10 cellular contexts compared by ENCODE assay signal in the genomic region with DNA sequence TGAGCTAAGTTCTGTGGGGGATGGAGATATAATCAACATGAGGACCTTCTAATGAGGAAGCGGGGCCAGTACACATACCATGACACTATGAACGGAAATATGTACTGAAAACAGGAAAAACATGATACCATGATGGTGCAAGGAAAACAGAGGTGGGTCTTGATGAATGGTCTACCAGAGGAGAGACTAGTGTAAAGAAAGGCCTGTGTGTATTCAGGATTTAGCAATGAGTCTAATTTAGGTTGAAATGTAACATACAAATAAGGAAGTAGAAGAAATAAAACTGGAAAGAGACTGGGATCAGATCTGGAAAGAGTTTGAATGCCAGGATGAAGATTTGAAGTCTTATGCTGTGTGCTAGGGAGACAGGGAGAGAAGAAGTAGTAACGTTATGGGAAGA. TPM values are rescaled to one million over a fixed set of nuclear protein-coding genes. Genes with fewer than 3 reads are reported as not detected.
DNase-seq lines count a peak whose midpoint lies in the region; ATAC-seq and TF ChIP-seq lines count a peak whose summit lies in the region.
"Had no signal": no experiment of that assay in that cellular context is flagged by ENCODE, and none has a peak within 500 bp of the region (broad histone marks: within the 10 kb centered on the region; RNA-seq: fewer than 3 reads in every experiment).

No MANE protein-coding gene starts in this region.

- no peaks in the 10 kb centered on the region for H3K27me3 Mint-ChIP-seq in CD8-positive, alpha-beta memory T cell
- no peaks in the 10 kb centered on the region for H3K27me3 Mint-ChIP-seq in activated T-helper 2 cell treated with anti-CD3 and anti-CD28 coated beads, Interferon-gamma antibody, Interleukin-2, Interleukin-4, amounts not matched to agents 10 μg/mL and 5 μg/mL and 100 μg/mL, durations not matched to agents 14 hours and 24 hours and 36 hours (ENCODE audit: low read depth)
- no peaks in the 10 kb centered on the region for H3K27me3 Mint-ChIP-seq in naive thymus-derived CD4-positive, alpha-beta T cell

- no peak overlapping the region for H3K4me3 ChIP-seq in ACC112 (ENCODE audit: low read depth, low read length)
- peak overlapping the region; percentile 1 for H3K4me3 ChIP-seq in CD8-positive, alpha-beta memory T cell (ENCODE audit: low read length)
- no peak overlapping the region for H3K4me3 ChIP-seq in naive thymus-derived CD4-positive, alpha-beta T cell (ENCODE audit: low read length)
- no peak overlapping the region for H3K4me3 ChIP-seq in WERI-Rb-1 (ENCODE audit: low read depth, low read length)
- H3K4me3 ChIP-seq: MG63 had no signal

- H3K4me3 Mint-ChIP-seq in CD8-positive, alpha-beta memory T cell, result peak overlapping the region in 6 of 7 donors; percentile 42 to 81 (median 55)
- no peak overlapping the region for H3K4me3 Mint-ChIP-seq in activated T-helper 2 cell treated with anti-CD3 and anti-CD28 coated beads, Interferon-gamma antibody, Interleukin-2, Interleukin-4, amounts not matched to agents 10 μg/mL and 5 μg/mL and 100 μg/mL, durations not matched to agents 14 hours and 24 hours and 36 hours (ENCODE audit: low read depth)
- peak overlapping the region in 7 of 10 donors; percentile 5 to 79 (median 61) for H3K4me3 Mint-ChIP-seq in naive thymus-derived CD4-positive, alpha-beta T cell

- TF ChIP-seq CTCF in WERI-Rb-1 (IDR thresholded peaks at IDR 0.05; ENCODE audit: low read depth, low read length), result no peak

- POLR2A ChIA-PET in CD8-positive, alpha-beta memory T cell (lab: Charles Lee), result interaction anchor here (1.0 to 3.4 kb wide), 7 partner anchors 8 to 1396 kb away, joined by 4 to 31 read pairs (median 7); no protein-coding TSS in a partner anchor
- POLR2A ChIA-PET in naive thymus-derived CD4-positive, alpha-beta T cell (lab: Charles Lee), result interaction anchor here (2.0 kb wide), 1 partner anchor 11 kb away, joined by 8 read pairs; no protein-coding TSS in a partner anchor

- ATAC-seq in naive thymus-derived CD4-positive, alpha-beta T cell, result no peak

- no peaks in the 10 kb centered on the region for H3K79me2 ChIP-seq in ACC112 (ENCODE audit: control insufficient read depth, insufficient read depth, low read length, unreplicated experiment)

- peak overlapping the region; percentile 48; the same call in 1 of the 2 replicates for H3K27ac ChIP-seq in ACC112 (ENCODE audit: low read depth, low read length)
- H3K27ac ChIP-seq in CD8-positive, alpha-beta memory T cell (ENCODE audit: low read depth, low read length), result peak overlapping the region; percentile 82
- no peak overlapping the region for H3K27ac ChIP-seq in naive thymus-derived CD4-positive, alpha-beta T cell (ENCODE audit: low read depth, low read length)
- H3K27ac ChIP-seq in WERI-Rb-1, result no peak overlapping the region

- peaks cover 12% of the 10 kb centered on the region for H3K4me1 ChIP-seq in ACC112 (ENCODE audit: control insufficient read depth, insufficient read depth, low read length, unreplicated experiment)
- peaks cover 25% of the 10 kb centered on the region for H3K4me1 ChIP-seq in CD8-positive, alpha-beta memory T cell (ENCODE audit: insufficient read depth, low read length)
- H3K4me1 ChIP-seq in naive thymus-derived CD4-positive, alpha-beta T cell (ENCODE audit: control insufficient read depth in 2 of 2, insufficient read depth in 2 of 2, low read length in 2 of 2), result peaks cover 13 to 34% of the 10 kb centered on the region in 2 donors

- H3K4me1 Mint-ChIP-seq in CD8-positive, alpha-beta memory T cell, result peaks cover 49 to 88% (median 68%) of the 10 kb centered on the region in 3 donors
- peaks cover 27% of the 10 kb centered on the region for H3K4me1 Mint-ChIP-seq in activated T-helper 2 cell treated with anti-CD3 and anti-CD28 coated beads, Interferon-gamma antibody, Interleukin-2, Interleukin-4, amounts not matched to agents 10 μg/mL and 5 μg/mL and 100 μg/mL, durations not matched to agents 14 hours and 24 hours and 36 hours (ENCODE audit: low read depth)
- H3K4me1 Mint-ChIP-seq in naive thymus-derived CD4-positive, alpha-beta T cell, result peaks cover 13 to 41% (median 23%) of the 10 kb centered on the region in 7 donors

- peaks cover 20 to 77% (median 22%) of the 10 kb centered on the region in 3 donors for H3K36me3 Mint-ChIP-seq in CD8-positive, alpha-beta memory T cell
- peaks cover 23% of the 10 kb centered on the region for H3K36me3 Mint-ChIP-seq in activated T-helper 2 cell treated with anti-CD3 and anti-CD28 coated beads, Interferon-gamma antibody, Interleukin-2, Interleukin-4, amounts not matched to agents 10 μg/mL and 5 μg/mL and 100 μg/mL, durations not matched to agents 14 hours and 24 hours and 36 hours (ENCODE audit: low read depth)
- peaks cover 0 to 26% (median 0%) of the 10 kb centered on the region in 5 donors for H3K36me3 Mint-ChIP-seq in naive thymus-derived CD4-positive, alpha-beta T cell

- intact Hi-C loops in activated T-helper 2 cell treated with anti-CD3 and anti-CD28 coated beads, Interferon-gamma antibody, Interleukin-2, Interleukin-4, amounts not matched to agents 10 μg/mL and 5 μg/mL and 100 μg/mL, durations not matched to agents 14 hours and 24 hours and 36 hours (cut with micrococcal nuclease), result loop anchor here (1.0 to 2.0 kb wide), 3 partner anchors 16 to 216 kb away; no protein-coding TSS in a partner anchor
- intact Hi-C loops in naive thymus-derived CD4-positive, alpha-beta T cell (cut with micrococcal nuclease), result loop anchor here (1.0 to 10.0 kb wide), 16 partner anchors 11 to 1766 kb away; a partner anchor contains a TSS
- intact Hi-C loops in posterior vena cava (cut with DNase I), result no loop called here

- peak overlapping the region; percentile 89 for H2AFZ ChIP-seq in ACC112 (ENCODE audit: low read length, unreplicated experiment)

- CTCF ChIA-PET in CD8-positive, alpha-beta memory T cell (lab: Charles Lee), result interaction anchor here (1.1 to 4.2 kb wide), 6 partner anchors 8 to 1394 kb away, joined by 4 to 33 read pairs (median 14); no protein-coding TSS in a partner anchor
- CTCF ChIA-PET in naive thymus-derived CD4-positive, alpha-beta T cell (lab: Charles Lee), result interaction anchor here (0.9 to 1.1 kb wide), 2 partner anchors 94 to 1295 kb away, joined by 3 to 4 read pairs; no protein-coding TSS in a partner anchor

- no peaks in the 10 kb centered on the region for H3K9me3 ChIP-seq in CD8-positive, alpha-beta memory T cell (ENCODE audit: low read length)
- H3K9me3 ChIP-seq in naive thymus-derived CD4-positive, alpha-beta T cell (ENCODE audit: control insufficient read depth in 2 of 3, low read length in 3 of 3), result no peaks in the 10 kb centered on the region
- H3K9me3 ChIP-seq in WERI-Rb-1 (ENCODE audit: severe bottlenecking), result no peaks in the 10 kb centered on the region
- H3K9me3 ChIP-seq: MG63 had no signal

- H3K27me3 ChIP-seq in ACC112 (ENCODE audit: insufficient read depth, low read length) (0 out of 2 replicates have a peak, but pooled peaks cover 8% of the 10 kb centered on the region), WERI-Rb-1 (ENCODE audit: insufficient read depth, low read depth, severe bottlenecking) (no peaks in the 10 kb centered on the region)
- H3K27me3 ChIP-seq in CD8-positive, alpha-beta memory T cell (ENCODE audit: insufficient read depth, low read length, poor library complexity, severe bottlenecking), result no peaks in the 10 kb centered on the region
- no peaks in the 10 kb centered on the region for H3K27me3 ChIP-seq in naive thymus-derived CD4-positive, alpha-beta T cell (ENCODE audit: control insufficient read depth in 2 of 2, insufficient read depth in 2 of 2, low read length in 2 of 2)
- H3K27me3 ChIP-seq: MG63 had no signal

- no peaks in the 10 kb centered on the region for H3K36me3 ChIP-seq in ACC112 (ENCODE audit: insufficient read depth, low read length)
- no peaks in the 10 kb centered on the region for H3K36me3 ChIP-seq in CD8-positive, alpha-beta memory T cell (ENCODE audit: insufficient read depth, low read length)
- no peaks in the 10 kb centered on the region for H3K36me3 ChIP-seq in naive thymus-derived CD4-positive, alpha-beta T cell (ENCODE audit: control insufficient read depth in 2 of 3, insufficient read depth in 3 of 3, low read length in 3 of 3)
- H3K36me3 ChIP-seq in WERI-Rb-1, result no peaks in the 10 kb centered on the region
- H3K36me3 ChIP-seq: MG63 had no signal

- peaks cover 0 to 7% (median 0%) of the 10 kb centered on the region in 5 donors for H3K9me3 Mint-ChIP-seq in CD8-positive, alpha-beta memory T cell
- H3K9me3 Mint-ChIP-seq in activated T-helper 2 cell treated with anti-CD3 and anti-CD28 coated beads, Interferon-gamma antibody, Interleukin-2, Interleukin-4, amounts not matched to agents 10 μg/mL and 5 μg/mL and 100 μg/mL, durations not matched to agents 14 hours and 24 hours and 36 hours, result peaks cover 23% of the 10 kb centered on the region
- H3K9me3 Mint-ChIP-seq in naive thymus-derived CD4-positive, alpha-beta T cell, result peaks cover 0 to 14% (median 2%) of the 10 kb centered on the region in 11 donors

- no peak for DNase-seq in CD8-positive, alpha-beta memory T cell
- no peak for DNase-seq in activated T-helper 2 cell treated with anti-CD3 and anti-CD28 coated beads, Interferon-gamma antibody, Interleukin-2, Interleukin-4, amounts not matched to agents 10 μg/mL and 5 μg/mL and 100 μg/mL, durations not matched to agents 14 hours and 24 hours and 36 hours (ENCODE audit: low spot score)
- DNase-seq in naive thymus-derived CD4-positive, alpha-beta T cell, result no peak
- no peak for DNase-seq in central memory CD4-positive, alpha-beta T cell
- DNase-seq in WERI-Rb-1, result no peak
- no peak for DNase-seq in AG08396 (ENCODE audit: low spot score)
- DNase-seq in posterior vena cava (ENCODE audit: low spot score), result no peak
- DNase-seq: NCI-H446 treated with DMSO at 0.1 percent for 48 hours had no signal

- peak overlapping the region; percentile 94 to 99 (median 97) for H3K27ac Mint-ChIP-seq in CD8-positive, alpha-beta memory T cell
- H3K27ac Mint-ChIP-seq in activated T-helper 2 cell treated with anti-CD3 and anti-CD28 coated beads, Interferon-gamma antibody, Interleukin-2, Interleukin-4, amounts not matched to agents 10 μg/mL and 5 μg/mL and 100 μg/mL, durations not matched to agents 14 hours and 24 hours and 36 hours, result peak overlapping the region; percentile 89
- peak overlapping the region in 8 of 9 donors; percentile 4 to 98 (median 82) for H3K27ac Mint-ChIP-seq in naive thymus-derived CD4-positive, alpha-beta T cell

RNA-seq across cellular contexts. Expression of a gene that starts 38.9 kb away (rescaled TPM):
- total RNA-seq in CD8-positive, alpha-beta memory T cell, result 10 to 100 TPM; 28.6 to 29.6 TPM
- polyA plus RNA-seq in CD8-positive, alpha-beta memory T cell, result 30.5 TPM
- 91.8 and 95.9 TPM in 2 replicates for total RNA-seq in activated T-helper 2 cell treated with anti-CD3 and anti-CD28 coated beads, Interferon-gamma antibody, Interleukin-2, Interleukin-4, amounts not matched to agents 10 μg/mL and 5 μg/mL and 100 μg/mL, durations not matched to agents 14 hours and 24 hours and 36 hours
- total RNA-seq in naive thymus-derived CD4-positive, alpha-beta T cell, result 1 to 10 TPM in 4 of 5 experiments, under 1 TPM in 1; 0.13 to 5.4 (median 3.3) TPM
- polyA plus RNA-seq in naive thymus-derived CD4-positive, alpha-beta T cell, result under 1 TPM; 0.16 to 0.45 TPM
- 10 to 100 TPM; 14.2 to 15.2 TPM for total RNA-seq in posterior vena cava

Comparison
In these comparisons a context has a peak if more than half of its experiments do, and no peak if none do; other contexts are left out.
1. H3K27ac ChIP-seq: peak in ACC112 (single experiment) and CD8-positive, alpha-beta memory T cell (single experiment); none in naive thymus-derived CD4-positive, alpha-beta T cell (single experiment) and WERI-Rb-1 (single experiment).
2. intact Hi-C loops: an anchor here in activated T-helper 2 cell treated with anti-CD3 and anti-CD28 coated beads, Interferon-gamma antibody, Interleukin-2, Interleukin-4, amounts not matched to agents 10 μg/mL and 5 μg/mL and 100 μg/mL, durations not matched to agents 14 hours and 24 hours and 36 hours (1.0 to 2.0 kb wide) and naive thymus-derived CD4-positive, alpha-beta T cell (1.0 to 10.0 kb wide); none called in posterior vena cava.
3. Peak in every context shown above with its lines, with median percentiles within 50 percentile points of each other: H3K27ac Mint-ChIP-seq.